In the genomic region with DNA sequence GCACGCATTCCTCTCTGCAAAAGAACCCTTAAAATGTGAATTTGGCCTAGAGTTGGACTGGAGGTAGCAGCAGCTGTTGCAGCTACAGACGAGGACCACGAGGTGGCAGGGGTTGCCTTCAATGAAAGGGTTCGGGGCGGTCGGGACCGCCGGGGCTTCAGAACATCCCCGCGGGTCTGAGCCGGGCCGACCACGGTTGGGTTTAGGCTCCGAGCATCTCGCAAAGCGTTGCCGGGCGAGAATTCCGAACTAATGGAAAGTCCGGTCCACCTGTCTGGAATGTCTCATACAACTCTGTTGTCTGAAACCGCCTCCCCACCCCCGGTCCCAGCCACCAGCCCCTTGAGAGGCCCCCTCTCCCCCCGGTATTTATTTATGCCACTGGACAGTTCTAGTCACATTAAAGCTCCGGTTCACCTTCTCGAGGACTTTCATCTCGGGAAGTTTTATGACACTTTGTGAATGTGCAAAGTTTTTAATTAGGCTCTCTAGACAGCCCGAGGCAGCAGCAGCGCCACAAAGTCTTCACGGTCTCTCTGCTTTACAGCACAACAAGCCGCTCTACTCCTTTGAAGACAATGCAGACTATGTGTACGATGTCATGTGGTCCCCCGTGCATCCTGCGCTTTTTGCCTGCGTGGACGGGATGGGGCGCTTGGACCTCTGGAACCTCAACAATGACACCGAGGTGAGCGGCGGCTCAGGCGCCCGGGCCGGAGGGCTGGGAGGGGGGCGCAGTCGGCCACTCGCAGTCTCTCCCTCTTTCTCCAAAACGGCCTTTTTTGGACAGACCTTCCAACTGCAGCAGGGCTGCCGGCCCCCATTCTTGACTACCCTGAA, we compare ENCODE assay signal across 8 cellular contexts.
DNase-seq lines count a peak whose midpoint lies in the region; ATAC-seq, FAIRE-seq and TF ChIP-seq lines count a peak whose summit lies in the region.

No MANE protein-coding gene starts in this region.

- H3K27me3 Mint-ChIP-seq in activated naive CD8-positive, alpha-beta T cell treated with anti-CD3 and anti-CD28 coated beads, Interleukin-2, amount 50 U/mL, for 24 hours: peaks cover 32% of the 10 kb centered on the region

- H3K4me2 ChIP-seq in HCT116 (ENCODE audit: low read length): peak overlapping the region; percentile 28

- intact Hi-C loops in HCT116 (cut with micrococcal nuclease): loop anchor here (1.0 to 2.0 kb wide), 2 partner anchors 339 to 952 kb away; no protein-coding TSS in a partner anchor
- intact Hi-C loops in left cardiac atrium (cut with DNase I): loop anchor here (2.0 to 10.0 kb wide), 2 partner anchors 949 to 951 kb away; a partner anchor contains a TSS
- intact Hi-C loops in aorta (cut with DNase I): loop anchor here (2.0 to 5.0 kb wide), 2 partner anchors 951 to 952 kb away; no protein-coding TSS in a partner anchor

- POLR2A ChIA-PET in HCT116 (lab: Charles Lee): no interaction called here

- H3K27me3 ChIP-seq in HCT116 (ENCODE audit: insufficient read depth, low read length) (peaks cover 68% of the 10 kb centered on the region), aorta (ENCODE audit: control insufficient read depth in 1 of 2, insufficient read depth in 2 of 2, low read length in 1 of 2) (no peaks in the 10 kb centered on the region)

- no peaks in the 10 kb centered on the region for H3K79me2 ChIP-seq in HCT116 (ENCODE audit: insufficient read depth, low read length)

- peak; percentile 80 for TF ChIP-seq RAD21 in HCT116 (IDR thresholded peaks at IDR 0.05; ENCODE audit: low read depth)

- CTCF ChIA-PET in HCT116 (lab: Charles Lee): interaction anchor here (1.3 kb wide), 1 partner anchor 952 kb away, joined by 5 read pairs; no protein-coding TSS in a partner anchor

- H3K4me3 ChIP-seq in HCT116 (replicated peaks in 1 of 2; ENCODE audit: low read depth in 1 of 2, low read length in 2 of 2) (no peak overlapping the region), aorta (ENCODE audit: low read length in 2 of 2) (peak overlapping the region; percentile 43 to 66)

- peak; percentile 3 for FAIRE-seq in G401.6 (lab: Jason Lieb, UNC)

- peak overlapping the region; percentile 29 for H2AFZ ChIP-seq in HCT116 (ENCODE audit: low read depth, low read length, poor library complexity, severe bottlenecking)

- H3K36me3 ChIP-seq in HCT116 (ENCODE audit: control insufficient read depth in 1 of 2, insufficient read depth in 2 of 2, low read length in 2 of 2) (no peaks in the 10 kb centered on the region), aorta (ENCODE audit: control insufficient read depth in 1 of 2, insufficient read depth in 2 of 2, low read length in 1 of 2) (no peaks in the 10 kb centered on the region)

- H3K4me3 Mint-ChIP-seq in activated naive CD8-positive, alpha-beta T cell treated with anti-CD3 and anti-CD28 coated beads, Interleukin-2, amount 50 U/mL, for 24 hours: peak overlapping the region; percentile 77

- H3K9me2 ChIP-seq in HCT116 (ENCODE audit: insufficient read depth): no peaks in the 10 kb centered on the region

- DNase-seq in HCT116 (ENCODE audit: low read depth, low spot score) (peak; percentile 8), MV-4-11 (lab: John Stamatoyannopoulos, UW) (peak; percentile 10), left cardiac atrium (peak; percentile 68), pons (ENCODE audit: low spot score) (peak; percentile 74), aorta (peak; percentile 73 to 87)
- DNase-seq in activated naive CD8-positive, alpha-beta T cell treated with anti-CD3 and anti-CD28 coated beads, Interleukin-2, amount 50 U/mL, for 24 hours: peak; percentile 46

- BruUV-seq in HCT116 (replicated peaks; lab: Mats Ljungman, UMichigan): no TSS peak

- no peak for TF ChIP-seq POLR2A in HCT116 (IDR thresholded peaks at IDR 0.05; ENCODE audit: borderline replicate concordance, extremely low read depth, insufficient read depth, insufficient read length)

- RAD21 ChIA-PET in HCT116 (lab: Charles Lee; ENCODE audit: low non-redundant PET in 1 of 2, low total read pairs in 2 of 2, uncharacterized antibody in 2 of 2, unreplicated experiment in 2 of 2): interaction anchor here (1.0 kb wide), 2 partner anchors 952 kb away, joined by 3 to 4 read pairs; no protein-coding TSS in a partner anchor

- H3K9me3 ChIP-seq in HCT116 (ENCODE audit: control insufficient read depth in 1 of 2, insufficient read depth in 1 of 2, low read depth in 1 of 2, low read length in 2 of 2) (no peaks in the 10 kb centered on the region), aorta (ENCODE audit: control insufficient read depth, low read length) (no peaks in the 10 kb centered on the region)

- H3K4me1 Mint-ChIP-seq in activated naive CD8-positive, alpha-beta T cell treated with anti-CD3 and anti-CD28 coated beads, Interleukin-2, amount 50 U/mL, for 24 hours: peaks cover 8% of the 10 kb centered on the region

- H3K4me1 ChIP-seq in HCT116 (ENCODE audit: control insufficient read depth in 1 of 2, insufficient read depth in 2 of 2, low read length in 2 of 2) (0 out of 4 replicates have a peak, but pooled peaks cover 0 to 4% of the 10 kb centered on the region in 2 experiments), aorta (ENCODE audit: control insufficient read depth in 1 of 2, insufficient read depth in 2 of 2, low read length in 2 of 2) (no peaks in the 10 kb centered on the region)

- no peaks in the 10 kb centered on the region for H3K9me3 Mint-ChIP-seq in activated naive CD8-positive, alpha-beta T cell treated with anti-CD3 and anti-CD28 coated beads, Interleukin-2, amount 50 U/mL, for 24 hours

- 2% methylated on average over 47 of the region's 47 CpGs for WGBS in aorta, 2 donors

- peak; percentile 43 to 82 (median 76); a peak in 5 of 6 replicates for TF ChIP-seq CTCF in HCT116 (IDR thresholded peaks at IDR 0.05 in 2 of 3, conservative IDR thresholded peaks at IDR 0.05 in 1 of 3; ENCODE audit: borderline replicate concordance in 1 of 3, insufficient read depth in 1 of 3, low read depth in 2 of 3, low read length in 2 of 3)

- H3K27ac Mint-ChIP-seq in activated naive CD8-positive, alpha-beta T cell treated with anti-CD3 and anti-CD28 coated beads, Interleukin-2, amount 50 U/mL, for 24 hours: no peak overlapping the region

- H4K20me1 ChIP-seq in HCT116 (ENCODE audit: insufficient read depth): no peaks in the 10 kb centered on the region

- peak; percentile 97 for ATAC-seq in HCT116
- ATAC-seq in SK-N-SH treated with all-trans-retinoic acid at 6 μM for 48 hours: peak; percentile 97
- ATAC-seq in activated naive CD8-positive, alpha-beta T cell treated with anti-CD3 and anti-CD28 coated beads, Interleukin-2, amount 50 U/mL, for 24 hours: peak; percentile 94
- ATAC-seq in left cardiac atrium: peak; percentile 96 to 98
- ATAC-seq in aorta (ENCODE audit: low FRiP score): peak; percentile 91

- H3K27ac ChIP-seq in HCT116 (ENCODE audit: low read depth, low read length): no peak overlapping the region
- H3K27ac ChIP-seq in aorta (ENCODE audit: low read depth in 1 of 2, low read length in 2 of 2): no peak overlapping the region

- H3K36me3 Mint-ChIP-seq in activated naive CD8-positive, alpha-beta T cell treated with anti-CD3 and anti-CD28 coated beads, Interleukin-2, amount 50 U/mL, for 24 hours (ENCODE audit: low read depth): no peaks in the 10 kb centered on the region

- no peak overlapping the region for H3K9ac ChIP-seq in HCT116 (ENCODE audit: low read length)

TF ChIP-seq in SK-N-SH treated with all-trans-retinoic acid at 6 μM for 48 hours, 23 proteins besides CTCF, POLR2A, EP300 and RAD21 (continues in another document):
- TF ChIP-seq GLIS3 (CRISPR knock-in tag; IDR thresholded peaks at IDR 0.05) (no peak), ZNF8 (CRISPR knock-in tag; IDR thresholded peaks at IDR 0.05) (0 out of 2 replicates have a peak, but pooled peaks have one; percentile 32), SNAI2 (CRISPR knock-in tag; IDR thresholded peaks at IDR 0.05) (no peak), ESRRG (CRISPR knock-in tag; IDR thresholded peaks at IDR 0.05) (no peak), TCF4 (CRISPR knock-in tag; IDR thresholded peaks at IDR 0.05; ENCODE audit: borderline replicate concordance) (no peak), RARB (CRISPR knock-in tag; IDR thresholded peaks at IDR 0.05) (no peak), ARNTL (CRISPR knock-in tag; IDR thresholded peaks at IDR 0.05; ENCODE audit: borderline replicate concordance, low read depth) (no peak)
- TF ChIP-seq, protein P1, sequence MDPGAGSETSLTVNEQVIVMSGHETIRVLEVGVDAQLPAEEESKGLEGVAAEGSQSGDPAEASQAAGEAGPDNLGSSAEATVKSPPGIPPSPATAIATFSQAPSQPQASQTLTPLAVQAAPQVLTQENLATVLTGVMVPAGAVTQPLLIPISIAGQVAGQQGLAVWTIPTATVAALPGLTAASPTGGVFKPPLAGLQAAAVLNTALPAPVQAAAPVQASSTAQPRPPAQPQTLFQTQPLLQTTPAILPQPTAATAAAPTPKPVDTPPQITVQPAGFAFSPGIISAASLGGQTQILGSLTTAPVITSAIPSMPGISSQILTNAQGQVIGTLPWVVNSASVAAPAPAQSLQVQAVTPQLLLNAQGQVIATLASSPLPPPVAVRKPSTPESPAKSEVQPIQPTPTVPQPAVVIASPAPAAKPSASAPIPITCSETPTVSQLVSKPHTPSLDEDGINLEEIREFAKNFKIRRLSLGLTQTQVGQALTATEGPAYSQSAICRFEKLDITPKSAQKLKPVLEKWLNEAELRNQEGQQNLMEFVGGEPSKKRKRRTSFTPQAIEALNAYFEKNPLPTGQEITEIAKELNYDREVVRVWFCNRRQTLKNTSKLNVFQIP (CRISPR knock-in tag; IDR thresholded peaks at IDR 0.05; ENCODE audit: borderline replicate concordance, low read depth): no peak

Comparison
In these comparisons a context has a peak if more than half of its experiments do, and no peak if none do; other contexts are left out.
1. DNase-seq: peak in every context shown above with its lines; median percentile 80 in aorta; 74 in pons; 68 in left cardiac atrium; 46 in activated naive CD8-positive, alpha-beta T cell treated with anti-CD3 and anti-CD28 coated beads, Interleukin-2, amount 50 U/mL, for 24 hours; 10 in MV-4-11; 8 in HCT116.
2. H3K4me3 ChIP-seq: peak in aorta (2 of 2); none in HCT116 (0 of 2).
3. Peak in every context shown above with its lines, with median percentiles within 50 percentile points of each other: ATAC-seq.